In genomic region chr3:133492159-133492860, GRCh38 we compare ENCODE assay signal across 18 cellular contexts.
DNase-seq lines count a peak whose midpoint lies in the region; ATAC-seq, FAIRE-seq and TF ChIP-seq lines count a peak whose summit lies in the region.
"Had no signal": no experiment of that assay in that cellular context is flagged by ENCODE, and none has a peak within 500 bp of the region (broad histone marks: within the 10 kb centered on the region; RNA-seq: fewer than 3 reads in every experiment).

No MANE protein-coding gene starts in this region.

- H2AFZ ChIP-seq in GM23338, result peak overlapping the region; percentile 43; the same call in 1 of the 2 replicates
- H2AFZ ChIP-seq: hepatocyte had no signal

- no peaks in the 10 kb centered on the region for H3K9me3 Mint-ChIP-seq in CD4-positive, alpha-beta T cell
- peaks cover 23% of the 10 kb centered on the region for H3K9me3 Mint-ChIP-seq in GM23338
- no peaks in the 10 kb centered on the region for H3K9me3 Mint-ChIP-seq in activated CD4-positive, alpha-beta memory T cell treated with anti-CD3 and anti-CD28 coated beads, Interleukin-2, amount 10 ng/mL, durations not matched to agents 7 days and 5 days

- H3K9me2 ChIP-seq in GM23338 (ENCODE audit: insufficient read depth), result no peaks in the 10 kb centered on the region

- no peaks in the 10 kb centered on the region for H4K20me1 ChIP-seq in GM23338 (replicated peaks; ENCODE audit: insufficient read depth)

- H3K4me1 ChIP-seq in GM23338 (ENCODE audit: insufficient read depth) (peaks cover 4% of the 10 kb centered on the region; the same call in 1 of the 2 replicates), kidney (ENCODE audit: control insufficient read depth in 1 of 2, insufficient read depth in 1 of 2, low read depth in 1 of 2, low read length in 2 of 2) (peaks cover 0 to 3% of the 10 kb centered on the region in 2 donors)
- H3K4me1 ChIP-seq: BE2C had no signal

- no peak overlapping the region for H3K9ac ChIP-seq in kidney (ENCODE audit: low read length in 2 of 2)

- DNase-seq in CD4-positive, alpha-beta T cell, result no peak
- DNase-seq in GM23338 (ENCODE audit: low spot score), result no peak
- DNase-seq in activated CD4-positive, alpha-beta memory T cell treated with anti-CD3 and anti-CD28 coated beads, Interleukin-2, amount 10 ng/mL, durations not matched to agents 7 days and 5 days, result no peak
- DNase-seq in kidney, result peak; percentile 65
- DNase-seq in anterior cingulate cortex (lab: John Stamatoyannopoulos, UW), result no peak
- DNase-seq in activated CD4-positive, CD25-positive, alpha-beta regulatory T cell treated with anti-CD3 and anti-CD28 coated beads, Interleukin-2, amount 50 U/mL, for 72 hours, result no peak
- DNase-seq in frontal cortex (ENCODE audit: low spot score in 2 of 2), result no peak
- DNase-seq in MG63, result no peak
- DNase-seq: activated CD4-positive, alpha-beta T cell treated with anti-CD3 and anti-CD28 coated beads for 48 hours; amniotic stem cell; BE2C; DND-41; left colon; NCI-H1417; stimulated activated CD4-positive, alpha-beta T cell treated with anti-CD3 and anti-CD28 coated beads, Interleukin-2, amount 100 ng/mL, for 24 hours had no signal

- H3K36me3 ChIP-seq in GM23338 (ENCODE audit: insufficient read depth) (no peaks in the 10 kb centered on the region), kidney (ENCODE audit: control insufficient read depth in 1 of 2, insufficient read depth in 2 of 2, low read length in 2 of 2) (no peaks in the 10 kb centered on the region), MG63 (no peaks in the 10 kb centered on the region)
- H3K36me3 ChIP-seq: BE2C had no signal

- H3K36me3 Mint-ChIP-seq in CD4-positive, alpha-beta T cell (ENCODE audit: low read depth), result no peaks in the 10 kb centered on the region
- H3K36me3 Mint-ChIP-seq in GM23338 (ENCODE audit: low read depth), result peaks cover 16% of the 10 kb centered on the region
- no peaks in the 10 kb centered on the region for H3K36me3 Mint-ChIP-seq in activated CD4-positive, alpha-beta memory T cell treated with anti-CD3 and anti-CD28 coated beads, Interleukin-2, amount 10 ng/mL, durations not matched to agents 7 days and 5 days (ENCODE audit: low read depth)

- H3K4me3 ChIP-seq in GM23338, result no peak overlapping the region
- no peak overlapping the region for H3K4me3 ChIP-seq in kidney (ENCODE audit: low read length in 2 of 2)
- no peak overlapping the region for H3K4me3 ChIP-seq in MG63
- H3K4me3 ChIP-seq: hepatocyte had no signal

- H3K4me3 Mint-ChIP-seq in CD4-positive, alpha-beta T cell, result peak overlapping the region; percentile 79
- H3K4me3 Mint-ChIP-seq in GM23338, result no peak overlapping the region
- no peak overlapping the region for H3K4me3 Mint-ChIP-seq in activated CD4-positive, alpha-beta memory T cell treated with anti-CD3 and anti-CD28 coated beads, Interleukin-2, amount 10 ng/mL, durations not matched to agents 7 days and 5 days

- TF ChIP-seq CTCF in CD4-positive, alpha-beta T cell (IDR thresholded peaks at IDR 0.05), result no peak
- TF ChIP-seq CTCF in GM23338 (conservative IDR thresholded peaks at IDR 0.05; ENCODE audit: low read depth in 2 of 2) (no peak), kidney (IDR thresholded peaks at IDR 0.05; ENCODE audit: borderline replicate concordance, extremely low read depth, insufficient read depth) (no peak)

- CTCF ChIA-PET in CD4-positive, alpha-beta T cell (lab: Charles Lee), result no interaction called here
- CTCF ChIA-PET in activated CD4-positive, alpha-beta memory T cell treated with anti-CD3 and anti-CD28 coated beads, Interleukin-2, amount 10 ng/mL, durations not matched to agents 7 days and 5 days (lab: Charles Lee), result interaction anchor here (1.0 kb wide), 1 partner anchor 17 kb away, joined by 3 read pairs; no protein-coding TSS in a partner anchor

- no peak overlapping the region for H3K4me2 ChIP-seq in GM23338
- H3K4me2 ChIP-seq: hepatocyte had no signal

- H3K27ac ChIP-seq in CD4-positive, alpha-beta T cell (ENCODE audit: low read depth, low read length), result no peak overlapping the region
- H3K27ac ChIP-seq in GM23338 (ENCODE audit: low read depth) (no peak overlapping the region), kidney (ENCODE audit: low read depth in 2 of 2, low read length in 2 of 2) (no peak overlapping the region)
- H3K27ac ChIP-seq: hepatocyte had no signal

- FAIRE-seq in kidney (lab: Jason Lieb, UNC) (no peak), frontal cortex (lab: Jason Lieb, UNC) (no peak)
- FAIRE-seq: colon, urothelium cell line had no signal

- peaks cover 73% of the 10 kb centered on the region for H3K4me1 Mint-ChIP-seq in CD4-positive, alpha-beta T cell (ENCODE audit: low read depth)
- H3K4me1 Mint-ChIP-seq in GM23338, result peaks cover 30% of the 10 kb centered on the region
- peaks cover 45% of the 10 kb centered on the region for H3K4me1 Mint-ChIP-seq in activated CD4-positive, alpha-beta memory T cell treated with anti-CD3 and anti-CD28 coated beads, Interleukin-2, amount 10 ng/mL, durations not matched to agents 7 days and 5 days

- no peaks in the 10 kb centered on the region for H3K9me3 ChIP-seq in CD4-positive, alpha-beta T cell (ENCODE audit: control insufficient read depth, low read length)
- H3K9me3 ChIP-seq in kidney (ENCODE audit: control insufficient read depth in 1 of 2, low read length in 2 of 2) (no peaks in the 10 kb centered on the region), MG63 (no peaks in the 10 kb centered on the region; the same call in none of the 2 replicates)
- H3K9me3 ChIP-seq: BE2C had no signal

- no peak for ATAC-seq in CD4-positive, alpha-beta T cell (ENCODE audit: poor library complexity)
- no peak for ATAC-seq in GM23338
- ATAC-seq: left colon had no signal

- no peaks in the 10 kb centered on the region for H3K27me3 ChIP-seq in CD4-positive, alpha-beta T cell (ENCODE audit: control insufficient read depth, insufficient read depth, low read length)
- H3K27me3 ChIP-seq in GM23338 (ENCODE audit: insufficient read depth), result no peaks in the 10 kb centered on the region
- H3K27me3 ChIP-seq in MG63, result no peaks in the 10 kb centered on the region
- H3K27me3 ChIP-seq: BE2C, hepatocyte had no signal

- no peaks in the 10 kb centered on the region for H3K79me2 ChIP-seq in GM23338 (replicated peaks; ENCODE audit: insufficient read depth)
- H3K79me2 ChIP-seq: hepatocyte had no signal

- intact Hi-C loops in CD4-positive, alpha-beta T cell (cut with DNase I, micrococcal nuclease), result loop anchor here (5.0 to 10.0 kb wide), 2 partner anchors 322 to 770 kb away; partner anchors contain the start of gene NPHP3 (in 1 of the 2)
- intact Hi-C loops in kidney (cut with DNase I), result no loop called here

- peak overlapping the region; percentile 98 for H3K27ac Mint-ChIP-seq in CD4-positive, alpha-beta T cell
- no peak overlapping the region; the same call in 1 of the 2 replicates for H3K27ac Mint-ChIP-seq in GM23338
- H3K27ac Mint-ChIP-seq in activated CD4-positive, alpha-beta memory T cell treated with anti-CD3 and anti-CD28 coated beads, Interleukin-2, amount 10 ng/mL, durations not matched to agents 7 days and 5 days, result peak overlapping the region; percentile 21

- no peaks in the 10 kb centered on the region for H3F3A ChIP-seq in GM23338 (replicated peaks; ENCODE audit: low read depth)

- POLR2A ChIA-PET in CD4-positive, alpha-beta T cell (lab: Charles Lee), result interaction anchor here (0.6 to 6.4 kb wide), 5 partner anchors 12 to 100 kb away, joined by 3 to 104 read pairs (median 8); partner anchors contain the start of gene CDV3
- POLR2A ChIA-PET in activated CD4-positive, alpha-beta memory T cell treated with anti-CD3 and anti-CD28 coated beads, Interleukin-2, amount 10 ng/mL, durations not matched to agents 7 days and 5 days (lab: Charles Lee), result interaction anchor here (9.6 kb wide), 1 partner anchor 84 kb away, joined by 110 read pairs; the partner anchor contains the start of gene CDV3

- no peaks in the 10 kb centered on the region for H3K27me3 Mint-ChIP-seq in CD4-positive, alpha-beta T cell
- peaks cover 11% of the 10 kb centered on the region for H3K27me3 Mint-ChIP-seq in GM23338 (ENCODE audit: insufficient read depth, low read depth, poor library complexity)
- no peaks in the 10 kb centered on the region for H3K27me3 Mint-ChIP-seq in activated CD4-positive, alpha-beta memory T cell treated with anti-CD3 and anti-CD28 coated beads, Interleukin-2, amount 10 ng/mL, durations not matched to agents 7 days and 5 days

TF ChIP-seq in GM23338, 12 proteins besides CTCF, POLR2A, EP300 and RAD21 (continues in another document):
- TF ChIP-seq ZNF114 (CRISPR knock-in tag; IDR thresholded peaks at IDR 0.05), result no peak
- no peak for TF ChIP-seq ZNF331 (CRISPR knock-in tag; IDR thresholded peaks at IDR 0.05; ENCODE audit: low read depth)
- TF ChIP-seq EZH2phosphoT487 (IDR thresholded peaks at IDR 0.05; ENCODE audit: unreplicated experiment), result no peak
- no peak for TF ChIP-seq CREB1 (CRISPR knock-in tag; IDR thresholded peaks at IDR 0.05; ENCODE audit: low read depth)
- TF ChIP-seq JUNB (IDR thresholded peaks at IDR 0.05; ENCODE audit: unreplicated experiment), result no peak
- TF ChIP-seq EZH2 (IDR thresholded peaks at IDR 0.05; ENCODE audit: low read depth, unreplicated experiment), result no peak
- no peak for TF ChIP-seq POLR2AphosphoS5 (IDR thresholded peaks at IDR 0.05; ENCODE audit: low read depth)
- TF ChIP-seq ETS1 (IDR thresholded peaks at IDR 0.05), result no peak
